In genomic region chr4:104519588-104519987, GRCh38 we compare ENCODE assay signal across 13 cellular contexts. TPM values are rescaled to one million over a fixed set of nuclear protein-coding genes. Genes with fewer than 3 reads are reported as not detected.
DNase-seq lines count a peak whose midpoint lies in the region; ATAC-seq and TF ChIP-seq lines count a peak whose summit lies in the region.
"Had no signal": no experiment of that assay in that cellular context is flagged by ENCODE, and none has a peak within 500 bp of the region (broad histone marks: within the 10 kb centered on the region; RNA-seq: fewer than 3 reads in every experiment).

No MANE protein-coding gene starts in this region.

- ATAC-seq in GM19043 (IDR thresholded peaks at IDR 0.05; ENCODE audit: low read depth, unreplicated experiment), result peak; percentile 94
- peak; percentile 92 for ATAC-seq in GM21737 (IDR thresholded peaks at IDR 0.05; ENCODE audit: unreplicated experiment)
- ATAC-seq in HG03103 (IDR thresholded peaks at IDR 0.05; ENCODE audit: low read depth, unreplicated experiment), result peak; percentile 93
- ATAC-seq in memory B cell (ENCODE audit: low read depth), result peak; percentile 57
- ATAC-seq: pancreas; stimulated activated naive B cell treated with anti-CD40 and anti-IgM and Interleukin-4, amounts not matched to agents 10 μg/mL and 1 μg/mL and 100 μg/mL, for 72 hours had no signal

- no peaks in the 10 kb centered on the region for H3K27me3 Mint-ChIP-seq in memory B cell
- H3K27me3 Mint-ChIP-seq: stimulated activated naive B cell treated with anti-CD40 and anti-IgM and Interleukin-4, amounts not matched to agents 10 μg/mL and 1 μg/mL and 100 μg/mL, for 72 hours had no signal

- no peaks in the 10 kb centered on the region for H3K4me1 ChIP-seq in ovary (ENCODE audit: insufficient read depth)
- H3K4me1 ChIP-seq: pancreas had no signal

- no peak overlapping the region for H3K4me3 Mint-ChIP-seq in memory B cell
- H3K4me3 Mint-ChIP-seq: stimulated activated naive B cell treated with anti-CD40 and anti-IgM and Interleukin-4, amounts not matched to agents 10 μg/mL and 1 μg/mL and 100 μg/mL, for 72 hours had no signal

- no peak for DNase-seq in memory B cell (ENCODE audit: low spot score in 2 of 2)
- DNase-seq in NCI-H524 (lab: John Stamatoyannopoulos, UW), result no peak
- no peak for DNase-seq in ovary
- no peak for DNase-seq in HuH-7.5 (ENCODE audit: low spot score)
- DNase-seq: activated CD4-positive, CD25-positive, alpha-beta regulatory T cell treated with anti-CD3 and anti-CD28 coated beads, Interleukin-2, amount 50 U/mL, for 72 hours; erythroblast; NCI-H1092; NCI-H82; pancreas; stimulated activated naive B cell treated with anti-CD40 and anti-IgM and Interleukin-4, amounts not matched to agents 10 μg/mL and 1 μg/mL and 100 μg/mL, for 72 hours had no signal

- no peaks in the 10 kb centered on the region for H3K27me3 ChIP-seq in ovary
- H3K27me3 ChIP-seq: pancreas had no signal

- no peaks in the 10 kb centered on the region for H3K9me3 Mint-ChIP-seq in memory B cell

- H3K4me3 ChIP-seq in ovary, result no peak overlapping the region
- H3K4me3 ChIP-seq: pancreas had no signal

- no peak for TF ChIP-seq POLR2A in ovary (IDR thresholded peaks at IDR 0.05)

- H3K27ac Mint-ChIP-seq in memory B cell, result no peak overlapping the region
- H3K27ac Mint-ChIP-seq: stimulated activated naive B cell treated with anti-CD40 and anti-IgM and Interleukin-4, amounts not matched to agents 10 μg/mL and 1 μg/mL and 100 μg/mL, for 72 hours had no signal

- H3K36me3 ChIP-seq in ovary, result no peaks in the 10 kb centered on the region
- H3K36me3 ChIP-seq: pancreas had no signal

- TF ChIP-seq CTCF in ovary (IDR thresholded peaks at IDR 0.05), result no peak

- H3K9me3 ChIP-seq in ovary, result no peaks in the 10 kb centered on the region
- H3K9me3 ChIP-seq: pancreas had no signal

- peaks cover 6% of the 10 kb centered on the region for H3K4me1 Mint-ChIP-seq in memory B cell
- H3K4me1 Mint-ChIP-seq: stimulated activated naive B cell treated with anti-CD40 and anti-IgM and Interleukin-4, amounts not matched to agents 10 μg/mL and 1 μg/mL and 100 μg/mL, for 72 hours had no signal

- TF ChIP-seq EP300 in ovary (IDR thresholded peaks at IDR 0.05), result no peak

- no peak overlapping the region for H3K27ac ChIP-seq in ovary
- H3K27ac ChIP-seq: pancreas had no signal

- H3K36me3 Mint-ChIP-seq in memory B cell, result no peaks in the 10 kb centered on the region
- H3K36me3 Mint-ChIP-seq: stimulated activated naive B cell treated with anti-CD40 and anti-IgM and Interleukin-4, amounts not matched to agents 10 μg/mL and 1 μg/mL and 100 μg/mL, for 72 hours had no signal

- intact Hi-C loops in ovary (cut with DNase I), result no loop called here

RNA-seq across cellular contexts. Expression of gene CXXC4, which starts 24.9 kb away (rescaled TPM):
- total RNA-seq in ovary, result 10 to 100 TPM in 1 of 7 donors, 1 to 10 TPM in 6; 1.3 to 10.6 (median 2.3) TPM
- 1 to 10 TPM; 2.1 to 2.4 TPM for polyA plus RNA-seq in ovary
